19 cellular contexts compared by ENCODE assay signal in genomic region chr6:111862314-111862713, GRCh38. TPM values are rescaled to one million over a fixed set of nuclear protein-coding genes. Genes with fewer than 3 reads are reported as not detected.
DNase-seq lines count a peak whose midpoint lies in the region; ATAC-seq, FAIRE-seq and TF ChIP-seq lines count a peak whose summit lies in the region.
"Had no signal": no experiment of that assay in that cellular context is flagged by ENCODE, and none has a peak within 500 bp of the region (broad histone marks: within the 10 kb centered on the region; RNA-seq: fewer than 3 reads in every experiment).

No MANE protein-coding gene starts in this region.

- H3K27me3 Mint-ChIP-seq in CD4-positive, alpha-beta memory T cell, result no peaks in the 10 kb centered on the region
- no peaks in the 10 kb centered on the region for H3K27me3 Mint-ChIP-seq in H9 (ENCODE audit: low read depth)
- no peaks in the 10 kb centered on the region for H3K27me3 Mint-ChIP-seq in naive thymus-derived CD8-positive, alpha-beta T cell
- H3K27me3 Mint-ChIP-seq: progenitor cell of endocrine pancreas had no signal

- H3K23ac ChIP-seq in H9 (ENCODE audit: insufficient read length, low read depth, low read length), result no peak overlapping the region

- no peak for ATAC-seq in naive thymus-derived CD8-positive, alpha-beta T cell
- ATAC-seq in GM18520 (IDR thresholded peaks at IDR 0.05; ENCODE audit: unreplicated experiment), result no peak
- ATAC-seq: Panc1 had no signal

- peaks cover 100% of the 10 kb centered on the region for H3K4me1 ChIP-seq in CD4-positive, alpha-beta memory T cell (ENCODE audit: insufficient read depth, low read length)
- H3K4me1 ChIP-seq in H9 (ENCODE audit: insufficient read depth, low read length), result peaks cover 17% of the 10 kb centered on the region
- H3K4me1 ChIP-seq: SJCRH30 had no signal

- H3K9me3 Mint-ChIP-seq in CD4-positive, alpha-beta memory T cell, result peaks cover 0 to 2% (median 0%) of the 10 kb centered on the region in 8 donors
- no peaks in the 10 kb centered on the region for H3K9me3 Mint-ChIP-seq in H9
- H3K9me3 Mint-ChIP-seq in naive thymus-derived CD8-positive, alpha-beta T cell, result no peaks in the 10 kb centered on the region
- H3K9me3 Mint-ChIP-seq: T-helper 1 cell treated with Interleukin-12 subunit alpha and Interleukin-12 subunit beta and Interleukin-4 antibody, amounts not matched to agents 30 μg/mL and 1 μg/mL, for 36 hours had no signal

- peaks cover 0 to 16% of the 10 kb centered on the region in 2 donors for H3K36me3 Mint-ChIP-seq in CD4-positive, alpha-beta memory T cell
- no peaks in the 10 kb centered on the region; a peak in 1 of 7 replicates for H3K36me3 Mint-ChIP-seq in H9 (ENCODE audit: insufficient read depth in 1 of 3, low read depth in 3 of 3)
- H3K36me3 Mint-ChIP-seq in naive thymus-derived CD8-positive, alpha-beta T cell, result peaks cover 0 to 6% (median 2%) of the 10 kb centered on the region in 3 donors

- no peak overlapping the region for H2BK20ac ChIP-seq in H9 (ENCODE audit: low read depth, low read length, poor library complexity, severe bottlenecking)

- in situ Hi-C loops in G401 (cut with HindIII; ENCODE audit: low sequenced_read_pairs), result no loop called here

- no peak overlapping the region for H4K91ac ChIP-seq in H9 (ENCODE audit: insufficient read length, low read depth, low read length)

- no peak overlapping the region for H3K9ac ChIP-seq in H9 (ENCODE audit: extremely low read depth, insufficient read length, low read length)

- H3K27ac Mint-ChIP-seq in CD4-positive, alpha-beta memory T cell, result peak overlapping the region in 6 of 7 donors; percentile 7 to 83 (median 71)
- peak overlapping the region in 2 of 3 experiments; percentile 78 to 85; a peak in 3 of 7 replicates for H3K27ac Mint-ChIP-seq in H9
- H3K27ac Mint-ChIP-seq in naive thymus-derived CD8-positive, alpha-beta T cell, result peak overlapping the region; percentile 7 to 84 (median 62)
- H3K27ac Mint-ChIP-seq: progenitor cell of endocrine pancreas; T-helper 1 cell treated with Interleukin-12 subunit alpha and Interleukin-12 subunit beta and Interleukin-4 antibody, amounts not matched to agents 30 μg/mL and 1 μg/mL, for 36 hours had no signal

- no peak overlapping the region for H4K8ac ChIP-seq in H9 (replicated peaks; ENCODE audit: insufficient read length, low read depth, low read length)

- no peaks in the 10 kb centered on the region for H3K27me3 ChIP-seq in CD4-positive, alpha-beta memory T cell (ENCODE audit: insufficient read depth, low read length)
- no peaks in the 10 kb centered on the region for H3K27me3 ChIP-seq in H9 (ENCODE audit: insufficient read depth, low read length)
- H3K27me3 ChIP-seq in bronchial epithelial cell (ENCODE audit: control insufficient read depth, insufficient read depth, low read length), result no peaks in the 10 kb centered on the region
- H3K27me3 ChIP-seq: SJCRH30, stomach had no signal

- no peak for DNase-seq in CD4-positive, alpha-beta memory T cell
- no peak for DNase-seq in H9
- DNase-seq in bronchial epithelial cell (ENCODE audit: low read depth), result no peak
- DNase-seq in naive thymus-derived CD8-positive, alpha-beta T cell, result no peak
- DNase-seq in G401 (ENCODE audit: low spot score), result no peak
- no peak for DNase-seq in GM03348 (ENCODE audit: low spot score)
- DNase-seq in GM19238 (ENCODE audit: insufficient read length, low spot score), result no peak
- DNase-seq: activated effector memory CD4-positive, alpha-beta T cell treated with anti-CD3 and anti-CD28 coated beads, Interleukin-2, amount 50 U/mL, for 16 hours; HCEC 1CT; NCI-H146; SJCRH30; stimulated activated CD4-positive, alpha-beta T cell treated with anti-CD3 and anti-CD28 coated beads, Interleukin-2, amount 100 ng/mL, for 24 hours; stomach had no signal

- H3K4ac ChIP-seq in H9 (ENCODE audit: low read depth, low read length), result no peak overlapping the region

- H3K36me3 ChIP-seq in CD4-positive, alpha-beta memory T cell (ENCODE audit: insufficient read depth, low read length), result no peaks in the 10 kb centered on the region
- H3K36me3 ChIP-seq in bronchial epithelial cell (ENCODE audit: control insufficient read depth, insufficient read depth, low read length), result no peaks in the 10 kb centered on the region
- H3K36me3 ChIP-seq: SJCRH30, stomach had no signal

- no peak overlapping the region for H3K56ac ChIP-seq in H9 (ENCODE audit: insufficient read length, low read depth, low read length)

- WGBS in H9 (ENCODE audit: extremely low coverage, insufficient read length, low lambda C conversion rate), result no CpG with 5 or more reads among the region's 5 CpGs

- H3K79me1 ChIP-seq in H9 (ENCODE audit: insufficient read depth, low read depth, low read length, poor library complexity, severe bottlenecking), result no peaks in the 10 kb centered on the region

- peak overlapping the region; percentile 11 for H2AK5ac ChIP-seq in H9 (ENCODE audit: insufficient read length, low read length)

- no peak overlapping the region for H2BK5ac ChIP-seq in H9 (ENCODE audit: insufficient read length, low read length)

- no peak overlapping the region for H2BK12ac ChIP-seq in H9 (ENCODE audit: insufficient read length, low read depth, low read length)

- H3K14ac ChIP-seq in H9 (ENCODE audit: insufficient read depth, low read length), result no peak overlapping the region; the same call in 1 of the 2 replicates

- no peak overlapping the region for H3K4me3 ChIP-seq in CD4-positive, alpha-beta memory T cell (ENCODE audit: low read length in 2 of 2)
- no peak overlapping the region for H3K4me3 ChIP-seq in bronchial epithelial cell (ENCODE audit: low read depth, low read length)
- H3K4me3 ChIP-seq: SJCRH30, stomach had no signal

- H3K27ac ChIP-seq in CD4-positive, alpha-beta memory T cell (ENCODE audit: low read depth, low read length), result no peak overlapping the region
- H3K27ac ChIP-seq in H9 (ENCODE audit: insufficient read length, low read depth, low read length), result no peak overlapping the region
- H3K27ac ChIP-seq: SJCRH30, stomach had no signal

- no peak overlapping the region for H2AFZ ChIP-seq in H9 (ENCODE audit: low read length)

- H3K4me1 Mint-ChIP-seq in CD4-positive, alpha-beta memory T cell, result peaks cover 86 to 100% (median 95%) of the 10 kb centered on the region in 4 donors
- peaks cover 68 to 85% of the 10 kb centered on the region in 2 experiments for H3K4me1 Mint-ChIP-seq in H9
- H3K4me1 Mint-ChIP-seq in naive thymus-derived CD8-positive, alpha-beta T cell, result peaks cover 70 to 100% (median 99%) of the 10 kb centered on the region in 4 donors

- no peak overlapping the region for H4K5ac ChIP-seq in H9 (ENCODE audit: insufficient read length, low read depth, low read length)

- H3K9me3 ChIP-seq in CD4-positive, alpha-beta memory T cell (ENCODE audit: control insufficient read depth in 1 of 2, low read length in 2 of 2), result no peaks in the 10 kb centered on the region
- no peaks in the 10 kb centered on the region for H3K9me3 ChIP-seq in H9 (ENCODE audit: control insufficient read depth, low read depth, low read length)
- H3K9me3 ChIP-seq: SJCRH30, stomach had no signal

- no peak overlapping the region for H3K4me2 ChIP-seq in H9 (ENCODE audit: insufficient read depth, insufficient read length, low read length)

- peak; percentile 86 for FAIRE-seq in bronchial epithelial cell (lab: Jason Lieb, UNC)
- FAIRE-seq: astrocyte, endometrium had no signal

- no peaks in the 10 kb centered on the region for H4K20me1 ChIP-seq in H9 (ENCODE audit: control insufficient read depth, insufficient read depth, insufficient read length)

- TF ChIP-seq CTCF in H9 (conservative IDR thresholded peaks at IDR 0.05) (no peak), bronchial epithelial cell (IDR thresholded peaks at IDR 0.05; ENCODE audit: insufficient read depth, low read length, severe bottlenecking) (no peak)

- no peaks in the 10 kb centered on the region for H3K23me2 ChIP-seq in H9 (ENCODE audit: insufficient read length, low read depth, low read length, poor library complexity, severe bottlenecking)

- CTCF ChIA-PET in CD4-positive, alpha-beta memory T cell (lab: Charles Lee; ENCODE audit: partially characterized antibody), result interaction anchor here (0.9 to 1.4 kb wide), 4 partner anchors 10 to 92 kb away, joined by 3 read pairs; no protein-coding TSS in a partner anchor

- peaks cover 6% of the 10 kb centered on the region; the same call in 1 of the 2 replicates for H3K79me2 ChIP-seq in H9 (ENCODE audit: insufficient read depth, low read length)

- peak overlapping the region; percentile 61 for H3K18ac ChIP-seq in H9 (ENCODE audit: insufficient read length, low read depth, low read length)

- H2BK15ac ChIP-seq in H9 (ENCODE audit: low read depth, low read length), result no peak overlapping the region

- intact Hi-C loops in CD4-positive, alpha-beta memory T cell (cut with micrococcal nuclease), result no loop called here

- peak overlapping the region in 7 of 8 donors; percentile 15 to 59 (median 51) for H3K4me3 Mint-ChIP-seq in CD4-positive, alpha-beta memory T cell
- H3K4me3 Mint-ChIP-seq in H9, result peak overlapping the region in 1 of 2 experiments; percentile 1; a peak in 1 of 5 replicates
- peak overlapping the region in 7 of 10 donors; percentile 25 to 62 (median 36) for H3K4me3 Mint-ChIP-seq in naive thymus-derived CD8-positive, alpha-beta T cell
- H3K4me3 Mint-ChIP-seq: T-helper 1 cell treated with Interleukin-12 subunit alpha and Interleukin-12 subunit beta and Interleukin-4 antibody, amounts not matched to agents 30 μg/mL and 1 μg/mL, for 36 hours had no signal

- no peak overlapping the region for H2BK120ac ChIP-seq in H9 (ENCODE audit: low read depth, low read length, poor library complexity, severe bottlenecking)

- POLR2A ChIA-PET in CD4-positive, alpha-beta memory T cell (lab: Charles Lee; ENCODE audit: partially characterized antibody), result interaction anchor here (0.8 to 3.3 kb wide), 11 partner anchors 8 to 95 kb away, joined by 3 to 9 read pairs (median 5); partner anchors contain the start of gene FYN
- POLR2A ChIA-PET in naive thymus-derived CD8-positive, alpha-beta T cell (lab: Charles Lee), result interaction anchor here (0.8 kb wide), 1 partner anchor 11 kb away, joined by 4 read pairs; no protein-coding TSS in a partner anchor

- no peak overlapping the region for H3T11ph ChIP-seq in H9 (ENCODE audit: low read length)

RNA-seq across cellular contexts. Expression of gene FYN, which starts 10.9 kb away (rescaled TPM):
- 100 to 1,000 TPM; 664 to 713 TPM for total RNA-seq in CD4-positive, alpha-beta memory T cell
- polyA plus RNA-seq in CD4-positive, alpha-beta memory T cell, result 100 to 1,000 TPM; 338 to 463 TPM
- 63.3 and 64.8 TPM in 2 replicates for total RNA-seq in H9 (2021)
- 38.7 and 75.0 TPM in 2 replicates for total RNA-seq in bronchial epithelial cell
- 100 to 1,000 TPM; 521 to 531 TPM for total RNA-seq in naive thymus-derived CD8-positive, alpha-beta T cell
- 100 to 1,000 TPM; 159 to 317 (median 317) TPM for polyA plus RNA-seq in naive thymus-derived CD8-positive, alpha-beta T cell
- not detected in 2 replicates for total RNA-seq in G401 (2014; rRNA removed; shearing (Covaris generic))

Comparison
In these comparisons a context has a peak if more than half of its experiments do, and no peak if none do; other contexts are left out.
1. RNA of gene FYN, which starts 10.9 kb away (total RNA-seq): 664 to 713 TPM in CD4-positive, alpha-beta memory T cell, 521 to 531 TPM in naive thymus-derived CD8-positive, alpha-beta T cell, 63.3 to 64.8 TPM in H9 and 38.7 to 75.0 TPM in bronchial epithelial cell; not detected in G401; every median in the first group is over 10 times any median in the second.
2. Peak in every context shown above with its lines, with median percentiles within 50 percentile points of each other: H3K27ac Mint-ChIP-seq.